Comparison of ENCODE assay signal across 44 cellular contexts in genomic region chr6:35747877-35748276, GRCh38. TPM values are rescaled to one million over a fixed set of nuclear protein-coding genes. Genes with fewer than 3 reads are reported as not detected.
"Had no signal": no experiment of that assay in that cellular context is flagged by ENCODE, and none has a peak within 500 bp of the region (broad histone marks: within the 10 kb centered on the region; RNA-seq: fewer than 3 reads in every experiment).

No MANE protein-coding gene starts in this region.

- H3K36me3 Mint-ChIP-seq: activated naive CD4-positive, alpha-beta T cell treated with anti-CD3 and anti-CD28 coated beads, Interleukin-2, amount 10 ng/mL, durations not matched to agents 7 days and 5 days; activated naive CD8-positive, alpha-beta T cell treated with anti-CD3 and anti-CD28 coated beads, Interleukin-2, amount 10 ng/mL, durations not matched to agents 7 days and 5 days; brain had no signal

- H3K27ac ChIP-seq: adrenal gland, ascending aorta, body of pancreas, brain microvascular endothelial cell, breast epithelium, cardiac muscle cell had no signal

- H3K4me3 Mint-ChIP-seq: activated naive CD4-positive, alpha-beta T cell treated with anti-CD3 and anti-CD28 coated beads for 36 hours; activated naive CD4-positive, alpha-beta T cell treated with anti-CD3 and anti-CD28 coated beads, Interleukin-2, amount 10 ng/mL, durations not matched to agents 7 days and 5 days; activated naive CD4-positive, alpha-beta T cell treated with anti-CD3 and anti-CD28 coated beads, Interleukin-2, amount 50 U/mL, for 24 hours; activated naive CD8-positive, alpha-beta T cell; activated naive CD8-positive, alpha-beta T cell treated with anti-CD3 and anti-CD28 coated beads for 36 hours; activated naive CD8-positive, alpha-beta T cell treated with anti-CD3 and anti-CD28 coated beads, Interleukin-2, amount 10 ng/mL, durations not matched to agents 7 days and 5 days; activated naive CD8-positive, alpha-beta T cell treated with anti-CD3 and anti-CD28 coated beads, Interleukin-2, amount 50 U/mL, for 24 hours; activated T-cell treated with anti-CD3 and anti-CD28 coated beads, Interleukin-2, amount 50 U/mL, for 24 hours; activated T-cell treated with anti-CD3 and anti-CD28 coated beads, Interleukin-2, amount 50 U/mL, for 4 hours; activated T-cell treated with anti-CD3 and anti-CD28 coated beads, Interleukin-2, amount 50 U/mL, for 72 hours; activated T-helper 1 cell treated with anti-CD3 and anti-CD28 coated beads, Interleukin-12 subunit alpha, Interleukin-12 subunit beta, Interleukin-2, Interleukin-4 antibody, amounts not matched to agents 30 ng/mL and 10 ng/mL and 1 ng/mL, durations not matched to agents 14 hours and 24 hours and 36 hours; activated T-helper 17 cell treated with anti-CD3 and anti-CD28 coated beads, Interleukin-2, amount 50 U/mL, for 72 hours; brain; central memory CD8-positive, alpha-beta T cell had no signal

- H3K9me3 ChIP-seq: adrenal gland, body of pancreas, breast epithelium had no signal

- H3K4me3 ChIP-seq: adrenal gland, ascending aorta, body of pancreas, breast epithelium, cardiac muscle cell had no signal

- H3K4me1 ChIP-seq: adrenal gland, ascending aorta, body of pancreas, breast epithelium had no signal

- H3K27ac Mint-ChIP-seq: activated naive CD4-positive, alpha-beta T cell treated with anti-CD3 and anti-CD28 coated beads for 36 hours; activated naive CD4-positive, alpha-beta T cell treated with anti-CD3 and anti-CD28 coated beads, Interleukin-2, amount 10 ng/mL, durations not matched to agents 7 days and 5 days; activated naive CD4-positive, alpha-beta T cell treated with anti-CD3 and anti-CD28 coated beads, Interleukin-2, amount 50 U/mL, for 24 hours; activated naive CD4-positive, alpha-beta T cell treated with anti-CD3 and anti-CD28 coated beads, Interleukin-2, amount 50 U/mL, for 72 hours; activated naive CD8-positive, alpha-beta T cell; activated naive CD8-positive, alpha-beta T cell treated with anti-CD3 and anti-CD28 coated beads for 36 hours; activated naive CD8-positive, alpha-beta T cell treated with anti-CD3 and anti-CD28 coated beads, Interleukin-2, amount 10 ng/mL, durations not matched to agents 7 days and 5 days; activated naive CD8-positive, alpha-beta T cell treated with anti-CD3 and anti-CD28 coated beads, Interleukin-2, amount 50 U/mL, for 24 hours; activated T-cell treated with anti-CD3 and anti-CD28 coated beads, Interleukin-2, amount 50 U/mL, for 24 hours; activated T-cell treated with anti-CD3 and anti-CD28 coated beads, Interleukin-2, amount 50 U/mL, for 72 hours; activated T-helper 1 cell treated with anti-CD3 and anti-CD28 coated beads, Interleukin-12 subunit alpha, Interleukin-12 subunit beta, Interleukin-2, Interleukin-4 antibody, amounts not matched to agents 30 ng/mL and 10 ng/mL and 1 ng/mL, durations not matched to agents 14 hours and 24 hours and 36 hours; activated T-helper 17 cell treated with anti-CD3 and anti-CD28 coated beads, Interleukin-2, amount 50 U/mL, for 72 hours; activated T-helper 2 cell treated with anti-CD3 and anti-CD28 coated beads, Interferon-gamma antibody, Interleukin-2, Interleukin-4, amounts not matched to agents 10 μg/mL and 5 μg/mL and 100 μg/mL, durations not matched to agents 14 hours and 24 hours and 36 hours had no signal

- DNase-seq: activated effector memory CD4-positive, alpha-beta T cell treated with anti-CD3 and anti-CD28 coated beads, Interleukin-2, amount 50 U/mL, for 16 hours; activated effector memory CD4-positive, alpha-beta T cell treated with Interleukin-2 at 50 U/mL for 16 hours; activated gamma-delta T cell; activated gamma-delta T cell treated with Interleukin-2 at 50 U/mL for 16 hours; activated naive CD4-positive, alpha-beta T cell; activated naive CD4-positive, alpha-beta T cell treated with anti-CD3 and anti-CD28 coated beads for 36 hours; activated naive CD4-positive, alpha-beta T cell treated with anti-CD3 and anti-CD28 coated beads, Interleukin-2, amount 10 ng/mL, durations not matched to agents 7 days and 5 days; activated naive CD4-positive, alpha-beta T cell treated with anti-CD3 and anti-CD28 coated beads, Interleukin-2, amount 50 U/mL, for 16 hours; activated naive CD4-positive, alpha-beta T cell treated with Interleukin-2 at 50 U/mL for 16 hours; activated naive CD8-positive, alpha-beta T cell treated with anti-CD3 and anti-CD28 coated beads for 36 hours; activated naive CD8-positive, alpha-beta T cell treated with anti-CD3 and anti-CD28 coated beads, Interleukin-2, amount 10 ng/mL, durations not matched to agents 7 days and 5 days; activated naive CD8-positive, alpha-beta T cell treated with anti-CD3 and anti-CD28 coated beads, Interleukin-2, amount 50 U/mL, for 24 hours; activated T-cell treated with anti-CD3 and anti-CD28 coated beads, Interleukin-2, amount 50 U/mL, for 1 hour; activated T-cell treated with anti-CD3 and anti-CD28 coated beads, Interleukin-2, amount 50 U/mL, for 24 hours; activated T-cell treated with anti-CD3 and anti-CD28 coated beads, Interleukin-2, amount 50 U/mL, for 4 hours; activated T-cell treated with anti-CD3 and anti-CD28 coated beads, Interleukin-2, amount 50 U/mL, for 48 hours; activated T-cell treated with anti-CD3 and anti-CD28 coated beads, Interleukin-2, amount 50 U/mL, for 72 hours; adrenal gland; amniotic stem cell; amygdala; anterior cingulate cortex; aorta; body of pancreas; brain microvascular endothelial cell; caudate nucleus; central memory CD4-positive, alpha-beta T cell; cerebellar nuclear complex had no signal

- H3K27me3 Mint-ChIP-seq: activated naive CD4-positive, alpha-beta T cell treated with anti-CD3 and anti-CD28 coated beads, Interleukin-2, amount 50 U/mL, for 24 hours; activated naive CD8-positive, alpha-beta T cell; activated naive CD8-positive, alpha-beta T cell treated with anti-CD3 and anti-CD28 coated beads for 36 hours; activated naive CD8-positive, alpha-beta T cell treated with anti-CD3 and anti-CD28 coated beads, Interleukin-2, amount 50 U/mL, for 24 hours; activated T-cell treated with anti-CD3 and anti-CD28 coated beads, Interleukin-2, amount 50 U/mL, for 24 hours had no signal

- FAIRE-seq: astrocyte, bronchial epithelial cell had no signal

- H3K27me3 ChIP-seq: adrenal gland, ascending aorta, body of pancreas, brain microvascular endothelial cell, breast epithelium, cardiac muscle cell had no signal

- H3K9me3 Mint-ChIP-seq: activated naive CD4-positive, alpha-beta T cell treated with anti-CD3 and anti-CD28 coated beads, Interleukin-2, amount 50 U/mL, for 24 hours; activated T-cell treated with anti-CD3 and anti-CD28 coated beads, Interleukin-2, amount 50 U/mL, for 24 hours; central memory CD8-positive, alpha-beta T cell had no signal

- H3K4me1 Mint-ChIP-seq: activated naive CD4-positive, alpha-beta T cell treated with anti-CD3 and anti-CD28 coated beads, Interleukin-2, amount 10 ng/mL, durations not matched to agents 7 days and 5 days; activated naive CD4-positive, alpha-beta T cell treated with anti-CD3 and anti-CD28 coated beads, Interleukin-2, amount 50 U/mL, for 24 hours; activated naive CD8-positive, alpha-beta T cell treated with anti-CD3 and anti-CD28 coated beads, Interleukin-2, amount 10 ng/mL, durations not matched to agents 7 days and 5 days; activated naive CD8-positive, alpha-beta T cell treated with anti-CD3 and anti-CD28 coated beads, Interleukin-2, amount 50 U/mL, for 24 hours; brain; central memory CD8-positive, alpha-beta T cell had no signal

- H3K36me3 ChIP-seq: adrenal gland, ascending aorta, brain microvascular endothelial cell, breast epithelium, cardiac muscle cell had no signal

- ATAC-seq: activated naive CD4-positive, alpha-beta T cell treated with anti-CD3 and anti-CD28 coated beads, Interleukin-2, amount 50 U/mL, for 72 hours; activated naive CD8-positive, alpha-beta T cell treated with anti-CD3 and anti-CD28 coated beads, Interleukin-2, amount 50 U/mL, for 24 hours; activated T-cell treated with anti-CD3 and anti-CD28 coated beads, Interleukin-2, amount 50 U/mL, for 4 hours; activated T-cell treated with anti-CD3 and anti-CD28 coated beads, Interleukin-2, amount 50 U/mL, for 72 hours; activated T-helper 17 cell treated with anti-CD3 and anti-CD28 coated beads, Interleukin-2, amount 50 U/mL, for 72 hours; body of pancreas had no signal

RNA-seq across cellular contexts. Expression of gene ARMC12, which starts 11.0 kb away (rescaled TPM):
- total RNA-seq: ascending aorta had no signal

RNA-seq across cellular contexts. Expression of gene CLPSL2, which starts 28.5 kb away (rescaled TPM):
- total RNA-seq: activated naive CD4-positive, alpha-beta T cell treated with anti-CD3 and anti-CD28 coated beads for 36 hours; activated naive CD8-positive, alpha-beta T cell treated with anti-CD3 and anti-CD28 coated beads for 36 hours; activated naive CD8-positive, alpha-beta T cell treated with anti-CD3 and anti-CD28 coated beads, Interleukin-2, amount 10 ng/mL, durations not matched to agents 7 days and 5 days; activated T-cell treated with anti-CD3 and anti-CD28 coated beads, Interleukin-2, amount 50 U/mL, for 4 hours; activated T-cell treated with anti-CD3 and anti-CD28 coated beads, Interleukin-2, amount 50 U/mL, for 72 hours; activated T-helper 1 cell treated with anti-CD3 and anti-CD28 coated beads, Interleukin-12 subunit alpha, Interleukin-12 subunit beta, Interleukin-2, Interleukin-4 antibody, amounts not matched to agents 30 ng/mL and 10 ng/mL and 1 ng/mL, durations not matched to agents 14 hours and 24 hours and 36 hours; activated T-helper 17 cell treated with anti-CD3 and anti-CD28 coated beads, Interleukin-2, amount 50 U/mL, for 72 hours; activated T-helper 2 cell treated with anti-CD3 and anti-CD28 coated beads, Interferon-gamma antibody, Interleukin-2, Interleukin-4, amounts not matched to agents 10 μg/mL and 5 μg/mL and 100 μg/mL, durations not matched to agents 14 hours and 24 hours and 36 hours; adrenal gland; aorta; ascending aorta; astrocyte; body of pancreas; bronchial epithelial cell; cardiac muscle cell; cardiac septum; cerebellum; chondrocyte had no signal
- polyA plus RNA-seq: adrenal gland, aorta had no signal

RNA-seq across cellular contexts. Expression of gene CLPSL1, which starts 32.9 kb away (rescaled TPM):
- total RNA-seq: activated naive CD4-positive, alpha-beta T cell treated with anti-CD3 and anti-CD28 coated beads for 36 hours; activated naive CD4-positive, alpha-beta T cell treated with anti-CD3 and anti-CD28 coated beads, Interleukin-2, amount 50 U/mL, for 72 hours; activated naive CD8-positive, alpha-beta T cell treated with anti-CD3 and anti-CD28 coated beads for 36 hours; activated naive CD8-positive, alpha-beta T cell treated with anti-CD3 and anti-CD28 coated beads, Interleukin-2, amount 10 ng/mL, durations not matched to agents 7 days and 5 days; activated T-cell treated with anti-CD3 and anti-CD28 coated beads, Interleukin-2, amount 50 U/mL, for 4 hours; activated T-cell treated with anti-CD3 and anti-CD28 coated beads, Interleukin-2, amount 50 U/mL, for 72 hours; activated T-helper 1 cell treated with anti-CD3 and anti-CD28 coated beads, Interleukin-12 subunit alpha, Interleukin-12 subunit beta, Interleukin-2, Interleukin-4 antibody, amounts not matched to agents 30 ng/mL and 10 ng/mL and 1 ng/mL, durations not matched to agents 14 hours and 24 hours and 36 hours; activated T-helper 17 cell treated with anti-CD3 and anti-CD28 coated beads, Interleukin-2, amount 50 U/mL, for 72 hours; activated T-helper 2 cell treated with anti-CD3 and anti-CD28 coated beads, Interferon-gamma antibody, Interleukin-2, Interleukin-4, amounts not matched to agents 10 μg/mL and 5 μg/mL and 100 μg/mL, durations not matched to agents 14 hours and 24 hours and 36 hours; adrenal gland; aorta; ascending aorta; astrocyte; bronchial epithelial cell; cardiac muscle cell; cardiac septum; cerebellum; chondrocyte had no signal
- polyA plus RNA-seq: adipose tissue, adrenal gland, aorta, cardiac muscle cell had no signal

RNA-seq across cellular contexts. Expression of gene CLPS, which starts 49.2 kb away (rescaled TPM):
- total RNA-seq: activated naive CD4-positive, alpha-beta T cell treated with anti-CD3 and anti-CD28 coated beads for 36 hours; activated naive CD4-positive, alpha-beta T cell treated with anti-CD3 and anti-CD28 coated beads, Interleukin-2, amount 50 U/mL, for 72 hours; activated naive CD8-positive, alpha-beta T cell treated with anti-CD3 and anti-CD28 coated beads for 36 hours; activated naive CD8-positive, alpha-beta T cell treated with anti-CD3 and anti-CD28 coated beads, Interleukin-2, amount 10 ng/mL, durations not matched to agents 7 days and 5 days; activated T-cell treated with anti-CD3 and anti-CD28 coated beads, Interleukin-2, amount 50 U/mL, for 72 hours; activated T-helper 1 cell treated with anti-CD3 and anti-CD28 coated beads, Interleukin-12 subunit alpha, Interleukin-12 subunit beta, Interleukin-2, Interleukin-4 antibody, amounts not matched to agents 30 ng/mL and 10 ng/mL and 1 ng/mL, durations not matched to agents 14 hours and 24 hours and 36 hours; activated T-helper 2 cell treated with anti-CD3 and anti-CD28 coated beads, Interferon-gamma antibody, Interleukin-2, Interleukin-4, amounts not matched to agents 10 μg/mL and 5 μg/mL and 100 μg/mL, durations not matched to agents 14 hours and 24 hours and 36 hours; ascending aorta; astrocyte; breast epithelium; bronchial epithelial cell; cardiac muscle cell; cardiac septum; cerebellum; chondrocyte had no signal
- polyA plus RNA-seq: cardiac muscle cell had no signal

RNA-seq across cellular contexts. Expression of gene LHFPL5, which starts 57.3 kb away (rescaled TPM):
- total RNA-seq: activated naive CD4-positive, alpha-beta T cell treated with anti-CD3 and anti-CD28 coated beads for 36 hours; activated naive CD4-positive, alpha-beta T cell treated with anti-CD3 and anti-CD28 coated beads, Interleukin-2, amount 50 U/mL, for 72 hours; activated naive CD8-positive, alpha-beta T cell treated with anti-CD3 and anti-CD28 coated beads for 36 hours; activated naive CD8-positive, alpha-beta T cell treated with anti-CD3 and anti-CD28 coated beads, Interleukin-2, amount 10 ng/mL, durations not matched to agents 7 days and 5 days; activated T-cell treated with anti-CD3 and anti-CD28 coated beads, Interleukin-2, amount 50 U/mL, for 4 hours; activated T-cell treated with anti-CD3 and anti-CD28 coated beads, Interleukin-2, amount 50 U/mL, for 72 hours; activated T-helper 1 cell treated with anti-CD3 and anti-CD28 coated beads, Interleukin-12 subunit alpha, Interleukin-12 subunit beta, Interleukin-2, Interleukin-4 antibody, amounts not matched to agents 30 ng/mL and 10 ng/mL and 1 ng/mL, durations not matched to agents 14 hours and 24 hours and 36 hours; activated T-helper 2 cell treated with anti-CD3 and anti-CD28 coated beads, Interferon-gamma antibody, Interleukin-2, Interleukin-4, amounts not matched to agents 10 μg/mL and 5 μg/mL and 100 μg/mL, durations not matched to agents 14 hours and 24 hours and 36 hours; aorta; ascending aorta; astrocyte; breast epithelium; bronchial epithelial cell; cardiac muscle cell; cardiac septum; chondrocyte had no signal
- polyA plus RNA-seq: aorta, cardiac muscle cell had no signal
